8 cellular contexts compared by ENCODE assay signal in the genomic region with DNA sequence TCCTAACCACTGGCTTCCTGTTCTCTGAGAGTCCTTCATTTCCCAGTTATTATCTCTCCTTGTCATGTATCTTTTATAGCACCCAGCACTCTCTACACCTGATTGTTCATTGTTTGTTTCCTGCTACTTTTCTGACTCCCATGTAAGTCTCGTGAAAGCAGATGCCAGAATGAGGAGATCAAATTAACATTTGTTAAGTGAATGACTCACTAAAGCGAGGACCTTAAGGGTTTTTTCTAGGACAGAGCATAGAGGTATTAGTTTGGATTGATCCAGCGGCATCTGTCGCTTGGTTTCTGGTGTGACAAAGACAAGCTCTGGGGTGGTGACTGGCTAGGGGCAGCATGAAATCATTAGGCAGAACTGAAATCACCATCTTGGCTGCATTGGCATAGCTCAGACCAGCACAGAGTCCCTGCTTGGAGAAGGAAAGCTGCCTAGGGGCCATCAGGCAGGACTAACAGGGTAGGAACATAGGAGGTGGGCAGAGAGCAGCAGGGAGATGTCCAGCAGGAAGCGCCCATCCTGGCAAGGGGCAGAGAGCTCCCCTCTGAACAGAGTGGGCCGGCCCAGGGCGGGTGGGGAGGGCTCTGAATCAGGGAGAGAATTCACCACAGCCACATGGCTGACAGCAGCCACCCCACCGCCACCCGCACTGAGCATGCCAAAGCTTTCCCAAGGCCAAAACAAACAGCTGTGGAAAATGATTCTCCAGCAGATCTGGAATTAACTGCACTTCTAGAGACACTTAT.
DNase-seq lines count a peak whose midpoint lies in the region; ATAC-seq and TF ChIP-seq lines count a peak whose summit lies in the region.

No MANE protein-coding gene starts in this region.

- peaks cover 14 to 28% (median 21%) of the 10 kb centered on the region in 4 donors for H3K4me1 Mint-ChIP-seq in CD4-positive, alpha-beta memory T cell

- CTCF ChIA-PET in CD4-positive, alpha-beta memory T cell (lab: Charles Lee; ENCODE audit: partially characterized antibody) = no interaction called here

- H3K27ac Mint-ChIP-seq in CD4-positive, alpha-beta memory T cell = peak overlapping the region in 5 of 7 donors; percentile 0 to 60 (median 12)

- ATAC-seq in lower lobe of right lung = peak; percentile 27 to 39
- no peak for ATAC-seq in GM19467 (IDR thresholded peaks at IDR 0.05; ENCODE audit: unreplicated experiment)
- ATAC-seq in HG03521 (IDR thresholded peaks at IDR 0.05; ENCODE audit: unreplicated experiment) = no peak

- H3K36me3 Mint-ChIP-seq in CD4-positive, alpha-beta memory T cell = no peaks in the 10 kb centered on the region

- intact Hi-C loops in CD4-positive, alpha-beta memory T cell (cut with micrococcal nuclease) = no loop called here
- intact Hi-C loops in adrenal gland (cut with DNase I) (no loop called here), lower lobe of right lung (cut with DNase I) (no loop called here)

- H3K4me1 ChIP-seq in CD4-positive, alpha-beta memory T cell (ENCODE audit: insufficient read depth, low read length) = peaks cover 10% of the 10 kb centered on the region
- H3K4me1 ChIP-seq in adrenal gland (replicated peaks in 1 of 2) = peaks cover 28 to 30% of the 10 kb centered on the region in 2 donors
- H3K4me1 ChIP-seq in lower lobe of right lung = peaks cover 14% of the 10 kb centered on the region

- H3K36me3 ChIP-seq in CD4-positive, alpha-beta memory T cell (ENCODE audit: insufficient read depth, low read length) = no peaks in the 10 kb centered on the region
- H3K36me3 ChIP-seq in adrenal gland (replicated peaks in 1 of 2) (no peaks in the 10 kb centered on the region), lower lobe of right lung (no peaks in the 10 kb centered on the region)

- POLR2A ChIA-PET in CD4-positive, alpha-beta memory T cell (lab: Charles Lee; ENCODE audit: partially characterized antibody) = no interaction called here

- TF ChIP-seq POLR2A in adrenal gland (IDR thresholded peaks at IDR 0.05) = peak in 1 of 2 donors; percentile 38

- H3K27me3 Mint-ChIP-seq in CD4-positive, alpha-beta memory T cell = no peaks in the 10 kb centered on the region

- no peak overlapping the region for H3K4me3 ChIP-seq in CD4-positive, alpha-beta memory T cell (ENCODE audit: low read length in 2 of 2)
- H3K4me3 ChIP-seq in adrenal gland = peak overlapping the region in 1 of 4 donors; percentile 24
- H3K4me3 ChIP-seq in lower lobe of right lung = no peak overlapping the region

- H3K9me3 Mint-ChIP-seq in CD4-positive, alpha-beta memory T cell = peaks cover 0 to 3% (median 0%) of the 10 kb centered on the region in 8 donors

- DNase-seq in CD4-positive, alpha-beta memory T cell = no peak
- peak; percentile 72 for DNase-seq in NCI-H1092 treated with DMSO at 0.1 percent for 48 hours (lab: John Stamatoyannopoulos, UW)
- DNase-seq in adrenal gland = peak; percentile 67 to 89 (median 85)
- DNase-seq in lower lobe of right lung = no peak
- no peak for DNase-seq in NCI-H1930 (lab: John Stamatoyannopoulos, UW)
- no peak for DNase-seq in stimulated activated CD4-positive, alpha-beta T cell treated with anti-CD3 and anti-CD28 coated beads, Interleukin-4, amount 100 ng/mL, for 1 hour

- H3K27ac ChIP-seq in CD4-positive, alpha-beta memory T cell (ENCODE audit: low read depth, low read length) = no peak overlapping the region
- H3K27ac ChIP-seq in adrenal gland (peak overlapping the region; percentile 24 to 90 (median 88)), lower lobe of right lung (no peak overlapping the region)

- WGBS in adrenal gland, 4 donors = 18 to 52% (median 30%) methylated on average over 6 to 9 of the region's 9 CpGs

- H3K9me3 ChIP-seq in CD4-positive, alpha-beta memory T cell (ENCODE audit: control insufficient read depth in 1 of 2, low read length in 2 of 2) = no peaks in the 10 kb centered on the region
- H3K9me3 ChIP-seq in adrenal gland (replicated peaks in 1 of 3) = no peaks in the 10 kb centered on the region
- H3K9me3 ChIP-seq in lower lobe of right lung = no peaks in the 10 kb centered on the region

- no peak for TF ChIP-seq CTCF in adrenal gland (IDR thresholded peaks at IDR 0.05)
- no peak for TF ChIP-seq CTCF in lower lobe of right lung (IDR thresholded peaks at IDR 0.05)

- H3K27me3 ChIP-seq in CD4-positive, alpha-beta memory T cell (ENCODE audit: insufficient read depth, low read length) = no peaks in the 10 kb centered on the region
- H3K27me3 ChIP-seq in adrenal gland = no peaks in the 10 kb centered on the region
- no peaks in the 10 kb centered on the region for H3K27me3 ChIP-seq in lower lobe of right lung (ENCODE audit: low read depth)

- H3K4me3 Mint-ChIP-seq in CD4-positive, alpha-beta memory T cell = peak overlapping the region in 1 of 8 donors; percentile 27

Comparison
In these comparisons a context has a peak if more than half of its experiments do, and no peak if none do; other contexts are left out.
1. DNase-seq: peak in NCI-H1092 treated with DMSO at 0.1 percent for 48 hours (single experiment) and adrenal gland (7 of 7); none in CD4-positive, alpha-beta memory T cell (0 of 5), lower lobe of right lung (single experiment), NCI-H1930 (0 of 2) and stimulated activated CD4-positive, alpha-beta T cell treated with anti-CD3 and anti-CD28 coated beads, Interleukin-4, amount 100 ng/mL, for 1 hour (single experiment).
2. H3K27ac ChIP-seq: peak in adrenal gland (5 of 5); none in CD4-positive, alpha-beta memory T cell (single experiment) and lower lobe of right lung (single experiment).
3. ATAC-seq: peak in lower lobe of right lung (2 of 2); none in GM19467 (single experiment) and HG03521 (single experiment).